In genomic region chr5:115602585-115603125, GRCh38 we compare ENCODE assay signal across 1 cellular context.
TF ChIP-seq lines count a peak whose summit lies in the region.

No MANE protein-coding gene starts in this region.

TF ChIP-seq in HepG2, 621 proteins besides CTCF, POLR2A, EP300 and RAD21:
- TF ChIP-seq RFXAP (CRISPR knock-in tag; IDR thresholded peaks at IDR 0.05; ENCODE audit: borderline replicate concordance) (no peak), GPBP1L1 (CRISPR knock-in tag; IDR thresholded peaks at IDR 0.05) (no peak), MAFF (IDR thresholded peaks at IDR 0.05; ENCODE audit: low read depth, low read length) (no peak), ZIK1 (CRISPR knock-in tag; IDR thresholded peaks at IDR 0.05; ENCODE audit: borderline replicate concordance, low read depth) (no peak), ZSCAN29 (CRISPR knock-in tag; conservative IDR thresholded peaks at IDR 0.05) (no peak), ZNF891 (CRISPR knock-in tag; IDR thresholded peaks at IDR 0.05) (no peak)
